1 cellular context compared by ENCODE assay signal in genomic region chr14:63276016-63276415, GRCh38.
TF ChIP-seq lines count a peak whose summit lies in the region.

No MANE protein-coding gene starts in this region.

TF ChIP-seq in GM23338, 12 proteins besides CTCF, POLR2A, EP300 and RAD21 (continued from another document):
- TF ChIP-seq ZNF462 (CRISPR knock-in tag; IDR thresholded peaks at IDR 0.05) (no peak), EZH2 (IDR thresholded peaks at IDR 0.05; ENCODE audit: low read depth, unreplicated experiment) (no peak), ZNF331 (CRISPR knock-in tag; IDR thresholded peaks at IDR 0.05; ENCODE audit: low read depth) (no peak), NANOG (IDR thresholded peaks at IDR 0.05; ENCODE audit: borderline replicate concordance) (no peak), ETS1 (IDR thresholded peaks at IDR 0.05) (no peak), EZH2phosphoT487 (IDR thresholded peaks at IDR 0.05; ENCODE audit: unreplicated experiment) (no peak)
